In the genomic region with DNA sequence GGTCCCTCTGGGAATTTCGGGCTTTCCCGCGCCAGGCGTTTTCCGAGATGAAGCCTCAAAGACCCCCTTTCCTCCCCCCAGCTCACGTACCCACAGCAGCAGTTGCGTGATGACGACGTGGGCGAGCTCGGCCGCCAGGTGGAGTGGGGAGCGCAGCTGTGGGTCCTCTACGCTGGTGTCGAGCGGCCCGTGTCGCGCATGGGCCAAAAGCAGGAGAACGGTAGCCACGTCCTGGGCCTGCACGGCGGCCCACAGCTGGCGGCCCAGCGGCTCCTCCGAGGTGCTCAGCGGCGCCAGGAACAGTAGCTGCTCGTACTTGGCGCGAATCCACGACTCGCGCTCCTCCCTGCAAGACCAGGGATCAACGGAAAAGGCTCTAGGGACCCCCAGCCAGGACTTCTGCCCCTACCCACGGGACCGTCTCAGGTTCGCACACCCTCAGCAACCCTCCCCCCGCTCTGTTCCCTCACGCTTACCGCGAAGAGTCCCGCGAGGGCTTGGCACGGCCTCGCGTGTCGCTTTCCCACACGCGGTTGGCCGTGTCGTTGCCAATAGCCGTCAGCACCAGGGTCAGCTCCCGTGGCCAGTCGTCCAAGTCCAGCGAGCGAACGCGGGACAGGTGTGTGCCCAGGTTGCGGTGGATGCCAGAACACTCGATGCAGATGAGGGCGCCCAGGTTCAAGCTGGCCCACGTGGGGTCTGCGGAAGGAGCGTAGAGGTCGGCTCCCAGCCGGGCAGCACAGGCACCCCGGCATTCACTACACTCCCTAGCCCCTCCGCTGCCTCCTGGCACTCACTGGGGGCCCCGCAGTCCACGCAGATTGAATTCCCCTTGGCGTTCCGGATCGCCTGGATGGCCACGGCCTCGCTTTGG, we compare ENCODE assay signal across 8 cellular contexts. TPM values are rescaled to one million over a fixed set of nuclear protein-coding genes. Genes with fewer than 3 reads are reported as not detected.
A peak's percentile ranks its signal among the peaks of the same experiment; 100 is the strongest.
DNase-seq lines count a peak whose midpoint lies in the region; ATAC-seq, FAIRE-seq and TF ChIP-seq lines count a peak whose summit lies in the region.

No MANE protein-coding gene starts in this region.

- H4K20me1 ChIP-seq in endothelial cell of umbilical vein (replicated peaks; ENCODE audit: control insufficient read depth, extremely low read depth, insufficient read depth, low read length): no peaks in the 10 kb centered on the region

- peaks cover 18% of the 10 kb centered on the region for H3K4me1 ChIP-seq in A549
- H3K4me1 ChIP-seq in HEK293 (ENCODE audit: control insufficient read depth, insufficient read depth, low read length): no peaks in the 10 kb centered on the region
- H3K4me1 ChIP-seq in endothelial cell of umbilical vein (ENCODE audit: control insufficient read depth, extremely low read depth, insufficient read depth, low read length): peaks cover 7% of the 10 kb centered on the region
- H3K4me1 ChIP-seq in mucosa of rectum (ENCODE audit: control insufficient read depth in 2 of 2, insufficient read depth in 2 of 2, low read length in 2 of 2): peaks cover 0 to 6% of the 10 kb centered on the region in 2 donors

- H2AFZ ChIP-seq in endothelial cell of umbilical vein (ENCODE audit: low read depth, low read length): peak overlapping the region; percentile 96

- FAIRE-seq in A549 (lab: Jason Lieb, UNC): no peak
- FAIRE-seq in endothelial cell of umbilical vein (lab: Jason Lieb, UNC): peak; percentile 38

- H3K36me3 ChIP-seq in HEK293 (ENCODE audit: control insufficient read depth in 2 of 2, insufficient read depth in 1 of 2, low read length in 2 of 2) (no peaks in the 10 kb centered on the region; a peak in 1 of 3 replicates), endothelial cell of umbilical vein (ENCODE audit: control insufficient read depth in 2 of 2, extremely low read depth in 1 of 2, insufficient read depth in 2 of 2, low read length in 2 of 2) (no peaks in the 10 kb centered on the region), mucosa of rectum (ENCODE audit: control insufficient read depth in 2 of 2, insufficient read depth in 2 of 2, low read length in 2 of 2) (peaks cover 0 to 9% of the 10 kb centered on the region in 2 donors)

- no peak for TF ChIP-seq POLR2A in A549 (IDR thresholded peaks at IDR 0.05; ENCODE audit: low read length)
- TF ChIP-seq POLR2A in endothelial cell of umbilical vein (IDR thresholded peaks at IDR 0.05; ENCODE audit: low read depth, low read length): no peak

- TF ChIP-seq EP300 in A549 (IDR thresholded peaks at IDR 0.05): no peak

- peak; percentile 20 to 35 for ATAC-seq in A549
- ATAC-seq in GM19463 (IDR thresholded peaks at IDR 0.05; ENCODE audit: unreplicated experiment): no peak

- H3K4me3 ChIP-seq in A549 (peak overlapping the region; percentile 96), HEK293 (ENCODE audit: low read depth, low read length) (peak overlapping the region; percentile 76), endothelial cell of umbilical vein (replicated peaks in 1 of 3; ENCODE audit: insufficient read depth in 1 of 3, low read depth in 1 of 3, low read length in 3 of 3) (peak overlapping the region in 2 of 3 experiments; percentile 62 to 64), mucosa of rectum (ENCODE audit: low read length in 2 of 2) (peak overlapping the region; percentile 73 to 78)

- intact Hi-C loops in endothelial cell of umbilical vein (cut with micrococcal nuclease): loop anchor here (1.0 kb wide), 4 partner anchors 25 to 178 kb away; a partner anchor contains a TSS

- H3K9me1 ChIP-seq in endothelial cell of umbilical vein (replicated peaks; ENCODE audit: control insufficient read depth, extremely low read depth, insufficient read depth, low read length): no peaks in the 10 kb centered on the region

- H3K27me3 ChIP-seq in endothelial cell of umbilical vein (ENCODE audit: control insufficient read depth in 2 of 2, insufficient read depth in 2 of 2, low read length in 2 of 2): peaks cover 7 to 15% of the 10 kb centered on the region in 2 experiments
- peaks cover 7 to 15% of the 10 kb centered on the region in 2 donors for H3K27me3 ChIP-seq in mucosa of rectum (ENCODE audit: control insufficient read depth in 2 of 2, insufficient read depth in 2 of 2, low read length in 2 of 2)

- no peaks in the 10 kb centered on the region for H3K79me2 ChIP-seq in endothelial cell of umbilical vein (ENCODE audit: control insufficient read depth, insufficient read depth, low read length)

- POLR2A ChIA-PET in A549 (lab: Yijun Ruan, JAX) (interaction anchor here (1.4 to 1.9 kb wide), 4 partner anchors 8 to 34 kb away, joined by 3 to 14 read pairs (median 4); a partner anchor contains a TSS), HEK293 (lab: Yijun Ruan, JAX) (interaction anchor here (0.6 to 2.2 kb wide), 5 partner anchors 8 to 223 kb away, joined by 3 to 15 read pairs (median 4); a partner anchor contains a TSS), endothelial cell of umbilical vein (lab: Charles Lee) (no interaction called here)

- BruUV-seq in endothelial cell of umbilical vein (replicated peaks; lab: Mats Ljungman, UMichigan): TSS peak; percentile 18

- H3K9me3 ChIP-seq in A549 (no peaks in the 10 kb centered on the region), HEK293 (ENCODE audit: control insufficient read depth, insufficient read depth, low read depth, low read length) (no peaks in the 10 kb centered on the region), endothelial cell of umbilical vein (replicated peaks; ENCODE audit: control insufficient read depth, insufficient read depth, low read length) (no peaks in the 10 kb centered on the region), mucosa of rectum (ENCODE audit: control insufficient read depth in 2 of 2, low read length in 2 of 2) (no peaks in the 10 kb centered on the region)

- dilution Hi-C loops in endothelial cell of umbilical vein (cut with MboI; ENCODE audit: extremely low pct_ligation_motif_present, low sequenced_read_pairs): no loop called here

- H3K4me2 ChIP-seq in A549: peak overlapping the region; percentile 99
- peak overlapping the region; percentile 54 for H3K4me2 ChIP-seq in endothelial cell of umbilical vein (ENCODE audit: insufficient read depth, low read length)

- TF ChIP-seq RAD21 in A549 (conservative IDR thresholded peaks at IDR 0.05 in 1 of 2, IDR thresholded peaks at IDR 0.05 in 1 of 2): no peak

- 84% methylated on average over 64 of the region's 76 CpGs for WGBS in A549 (ENCODE audit: missing lambda C conversion rate)

- DNase-seq in A549 (ENCODE audit: low read depth in 1 of 2, low spot score in 1 of 2) (no peak), endothelial cell of umbilical vein (ENCODE audit: low read depth, low spot score) (peak; percentile 34), HCEC 1CT (no peak), NCI-H2107 treated with DMSO at 0.1 percent for 48 hours (lab: John Stamatoyannopoulos, UW; ENCODE audit: unreplicated experiment) (no peak)
- DNase-seq in stimulated activated naive CD4-positive, alpha-beta T cell treated with Interleukin-2 at 50 U/mL for 16 hours (lab: John Stamatoyannopoulos, UW): no peak

- CTCF ChIA-PET in A549 (lab: Yijun Ruan, JAX): interaction anchor here (0.6 to 13.8 kb wide), 16 partner anchors 10 to 545 kb away, joined by 3 to 242 read pairs (median 7); a partner anchor contains a TSS
- CTCF ChIA-PET in HEK293 (lab: Yijun Ruan, JAX): interaction anchor here (0.6 to 4.6 kb wide), 12 partner anchors 9 to 174 kb away, joined by 3 to 55 read pairs (median 7); a partner anchor contains a TSS
- CTCF ChIA-PET in endothelial cell of umbilical vein (lab: Charles Lee): interaction anchor here (1.3 to 4.6 kb wide), 9 partner anchors 10 to 116 kb away, joined by 3 to 48 read pairs (median 6); a partner anchor contains a TSS

- peak overlapping the region; percentile 97 to 98 for H3K27ac ChIP-seq in A549
- H3K27ac ChIP-seq in HEK293 (ENCODE audit: extremely low read depth, low read depth, low read length): peak overlapping the region; percentile 82; the same call in 1 of the 2 replicates
- no peak overlapping the region for H3K27ac ChIP-seq in endothelial cell of umbilical vein (ENCODE audit: insufficient read depth, low read depth, low read length)
- peak overlapping the region; percentile 55 to 65 for H3K27ac ChIP-seq in mucosa of rectum (ENCODE audit: low read depth in 2 of 2, low read length in 2 of 2)

- TF ChIP-seq CTCF in A549 (IDR thresholded peaks at IDR 0.05) (no peak; the same call in 2 of the 3 replicates), HEK293 (tag by site-specific recombination; IDR thresholded peaks at IDR 0.05) (no peak), endothelial cell of umbilical vein (IDR thresholded peaks at IDR 0.05; ENCODE audit: extremely low read depth in 1 of 2, insufficient read depth in 1 of 2, low read depth in 1 of 2, low read length in 2 of 2) (peak; percentile 27 to 62)

- H3K9ac ChIP-seq in endothelial cell of umbilical vein (replicated peaks; ENCODE audit: extremely low read depth, insufficient read depth, low read length): no peak overlapping the region
- peak overlapping the region; percentile 44 to 65 for H3K9ac ChIP-seq in mucosa of rectum (ENCODE audit: low read depth in 1 of 2, low read length in 2 of 2)

RNA-seq across cellular contexts. Expression of a gene that starts 11.4 kb away (rescaled TPM):
- polyA plus RNA-seq in A549 (2011; rRNA removed) (0.26 and 0.36 TPM in 2 replicates), A549 (2017; fragmentation: RNase III; extraction: RNeasy Plus Mini Kit Qiagen cat#74134 plus additional on column Dnase treatment) (0.21 to 0.45 TPM (median 0.28 TPM) in 3 replicates), endothelial cell of umbilical vein (0.04 and 0.05 TPM in 2 replicates)
- polyA plus RNA-seq in A549 (2012; cell fraction: cytosol; rRNA removed): 0.17 and 0.30 TPM in 2 replicates
- 0.76 and 0.83 TPM in 2 replicates for polyA plus RNA-seq in A549 (2012; cell fraction: nucleus; rRNA removed)
- polyA minus RNA-seq in A549 (2011; rRNA and poly(A)+ RNA removed): 0.58 and 0.74 TPM in 2 replicates
- total RNA-seq in endothelial cell of umbilical vein: 0.05 and 0.24 TPM in 2 replicates
- polyA plus RNA-seq in endothelial cell of umbilical vein (2011; cell fraction: cytosol; rRNA removed): 0.04 and 0.08 TPM in 2 replicates
- 0.05 and 0.10 TPM in 2 replicates for polyA plus RNA-seq in endothelial cell of umbilical vein (2011; cell fraction: nucleus; rRNA removed)
- 0.14 and 0.20 TPM in 2 replicates for polyA plus RNA-seq in endothelial cell of umbilical vein (2012)
- 0.04 TPM in 1 of 2 replicates, not detected in the other for polyA minus RNA-seq in endothelial cell of umbilical vein
- not detected for polyA minus RNA-seq in endothelial cell of umbilical vein (2011; cell fraction: cytosol; rRNA and poly(A)+ RNA removed)
- polyA minus RNA-seq in endothelial cell of umbilical vein (2011; cell fraction: nucleus; rRNA and poly(A)+ RNA removed): 0.14 and 0.63 TPM in 2 replicates

RNA-seq across cellular contexts. Expression of a gene that starts 17.7 kb away (rescaled TPM):
- polyA plus RNA-seq in A549 (2011; rRNA removed) (51.9 and 61.0 TPM in 2 replicates), A549 (2017; fragmentation: RNase III; extraction: RNeasy Plus Mini Kit Qiagen cat#74134 plus additional on column Dnase treatment) (20.6 to 27.1 TPM (median 22.8 TPM) in 3 replicates), endothelial cell of umbilical vein (33.3 and 43.9 TPM in 2 replicates)
- polyA plus RNA-seq in A549 (2012; cell fraction: cytosol; rRNA removed): 15.5 and 17.2 TPM in 2 replicates
- polyA plus RNA-seq in A549 (2012; cell fraction: nucleus; rRNA removed): 11.0 and 15.4 TPM in 2 replicates
- polyA minus RNA-seq in A549 (2011; rRNA and poly(A)+ RNA removed): 39.7 and 53.3 TPM in 2 replicates
- total RNA-seq in endothelial cell of umbilical vein: 14.6 and 15.0 TPM in 2 replicates
- 19.8 and 19.9 TPM in 2 replicates for polyA plus RNA-seq in endothelial cell of umbilical vein (2011; cell fraction: cytosol; rRNA removed)
- 15.5 and 16.4 TPM in 2 replicates for polyA plus RNA-seq in endothelial cell of umbilical vein (2011; cell fraction: nucleus; rRNA removed)
- 25.7 and 27.8 TPM in 2 replicates for polyA plus RNA-seq in endothelial cell of umbilical vein (2012)
- 47.8 and 57.1 TPM in 2 replicates for polyA minus RNA-seq in endothelial cell of umbilical vein
- 5.5 TPM for polyA minus RNA-seq in endothelial cell of umbilical vein (2011; cell fraction: cytosol; rRNA and poly(A)+ RNA removed)
- 4.4 and 12.2 TPM in 2 replicates for polyA minus RNA-seq in endothelial cell of umbilical vein (2011; cell fraction: nucleus; rRNA and poly(A)+ RNA removed)

RNA-seq across cellular contexts. Expression of a gene that starts 25.0 kb away (rescaled TPM):
- polyA plus RNA-seq in A549 (2011; rRNA removed) (226 and 289 TPM in 2 replicates), A549 (2017; fragmentation: RNase III; extraction: RNeasy Plus Mini Kit Qiagen cat#74134 plus additional on column Dnase treatment) (226 to 255 TPM (median 229 TPM) in 3 replicates), endothelial cell of umbilical vein (300 and 332 TPM in 2 replicates)
- 345 and 419 TPM in 2 replicates for polyA plus RNA-seq in A549 (2012; cell fraction: cytosol; rRNA removed)
- polyA plus RNA-seq in A549 (2012; cell fraction: nucleus; rRNA removed): 211 and 266 TPM in 2 replicates
- polyA minus RNA-seq in A549 (2011; rRNA and poly(A)+ RNA removed): 187 and 240 TPM in 2 replicates
- total RNA-seq in endothelial cell of umbilical vein: 156 and 171 TPM in 2 replicates
- polyA plus RNA-seq in endothelial cell of umbilical vein (2011; cell fraction: cytosol; rRNA removed): 337 and 366 TPM in 2 replicates
- 173 and 189 TPM in 2 replicates for polyA plus RNA-seq in endothelial cell of umbilical vein (2011; cell fraction: nucleus; rRNA removed)
- polyA plus RNA-seq in endothelial cell of umbilical vein (2012): 197 and 206 TPM in 2 replicates
- 184 and 194 TPM in 2 replicates for polyA minus RNA-seq in endothelial cell of umbilical vein
- polyA minus RNA-seq in endothelial cell of umbilical vein (2011; cell fraction: cytosol; rRNA and poly(A)+ RNA removed): 130 TPM
- polyA minus RNA-seq in endothelial cell of umbilical vein (2011; cell fraction: nucleus; rRNA and poly(A)+ RNA removed): 54.8 and 62.4 TPM in 2 replicates

RNA-seq across cellular contexts. Expression of a gene that starts 27.8 kb away (rescaled TPM):
- polyA plus RNA-seq in A549 (2011; rRNA removed) (7.2 and 8.4 TPM in 2 replicates), A549 (2017; fragmentation: RNase III; extraction: RNeasy Plus Mini Kit Qiagen cat#74134 plus additional on column Dnase treatment) (4.7 to 6.8 TPM (median 5.9 TPM) in 3 replicates), endothelial cell of umbilical vein (4.8 and 5.8 TPM in 2 replicates)
- 4.5 and 5.5 TPM in 2 replicates for polyA plus RNA-seq in A549 (2012; cell fraction: cytosol; rRNA removed)
- polyA plus RNA-seq in A549 (2012; cell fraction: nucleus; rRNA removed): 7.2 and 7.3 TPM in 2 replicates
- 7.7 and 9.8 TPM in 2 replicates for polyA minus RNA-seq in A549 (2011; rRNA and poly(A)+ RNA removed)
- 3.0 and 4.6 TPM in 2 replicates for total RNA-seq in endothelial cell of umbilical vein
- polyA plus RNA-seq in endothelial cell of umbilical vein (2011; cell fraction: cytosol; rRNA removed): 1.6 and 3.7 TPM in 2 replicates
- 4.8 and 5.4 TPM in 2 replicates for polyA plus RNA-seq in endothelial cell of umbilical vein (2011; cell fraction: nucleus; rRNA removed)
- 3.2 and 4.0 TPM in 2 replicates for polyA plus RNA-seq in endothelial cell of umbilical vein (2012)
- 2.8 and 4.2 TPM in 2 replicates for polyA minus RNA-seq in endothelial cell of umbilical vein
- 7.7 TPM for polyA minus RNA-seq in endothelial cell of umbilical vein (2011; cell fraction: cytosol; rRNA and poly(A)+ RNA removed)
- polyA minus RNA-seq in endothelial cell of umbilical vein (2011; cell fraction: nucleus; rRNA and poly(A)+ RNA removed): 0.72 and 1.2 TPM in 2 replicates

RNA-seq across cellular contexts. Expression of a gene that starts 33.2 kb away (rescaled TPM):
- polyA plus RNA-seq in A549 (2011; rRNA removed) (183 and 208 TPM in 2 replicates), A549 (2017; fragmentation: RNase III; extraction: RNeasy Plus Mini Kit Qiagen cat#74134 plus additional on column Dnase treatment) (115 to 128 TPM (median 128 TPM) in 3 replicates), endothelial cell of umbilical vein (374 and 561 TPM in 2 replicates)
- 101 and 103 TPM in 2 replicates for polyA plus RNA-seq in A549 (2012; cell fraction: cytosol; rRNA removed)
- polyA plus RNA-seq in A549 (2012; cell fraction: nucleus; rRNA removed): 330 and 527 TPM in 2 replicates
- 159 and 172 TPM in 2 replicates for polyA minus RNA-seq in A549 (2011; rRNA and poly(A)+ RNA removed)
- 188 and 212 TPM in 2 replicates for total RNA-seq in endothelial cell of umbilical vein
- polyA plus RNA-seq in endothelial cell of umbilical vein (2011; cell fraction: cytosol; rRNA removed): 273 and 349 TPM in 2 replicates
- polyA plus RNA-seq in endothelial cell of umbilical vein (2011; cell fraction: nucleus; rRNA removed): 399 and 498 TPM in 2 replicates
- polyA plus RNA-seq in endothelial cell of umbilical vein (2012): 232 and 261 TPM in 2 replicates
- 403 and 488 TPM in 2 replicates for polyA minus RNA-seq in endothelial cell of umbilical vein
- 28.0 TPM for polyA minus RNA-seq in endothelial cell of umbilical vein (2011; cell fraction: cytosol; rRNA and poly(A)+ RNA removed)
- polyA minus RNA-seq in endothelial cell of umbilical vein (2011; cell fraction: nucleus; rRNA and poly(A)+ RNA removed): 76.8 and 85.8 TPM in 2 replicates

Comparison
In these comparisons a context has a peak if more than half of its experiments do, and no peak if none do; other contexts are left out.
1. CTCF ChIP-seq: peak in endothelial cell of umbilical vein (2 of 2); none in A549 (single experiment) and HEK293 (single experiment).
2. Peak in every context shown above with its lines, with median percentiles within 50 percentile points of each other: H3K4me3 ChIP-seq.